In genomic region chr7:90383422-90383821, GRCh38 we compare ENCODE assay signal across 18 cellular contexts. TPM values are rescaled to one million over a fixed set of nuclear protein-coding genes. Genes with fewer than 3 reads are reported as not detected.
DNase-seq lines count a peak whose midpoint lies in the region; ATAC-seq and TF ChIP-seq lines count a peak whose summit lies in the region.
"Had no signal": no experiment of that assay in that cellular context is flagged by ENCODE, and none has a peak within 500 bp of the region (broad histone marks: within the 10 kb centered on the region; RNA-seq: fewer than 3 reads in every experiment).

No MANE protein-coding gene starts in this region.

- H4K20me1 ChIP-seq in HCT116 (ENCODE audit: insufficient read depth), result no peaks in the 10 kb centered on the region
- H4K20me1 ChIP-seq in SK-N-SH (ENCODE audit: insufficient read depth), result no peaks in the 10 kb centered on the region

- H3K4ac ChIP-seq in neuronal stem cell (ENCODE audit: low read length), result no peak overlapping the region

- no peak overlapping the region for H4K8ac ChIP-seq in neuronal stem cell (ENCODE audit: low read depth, low read length)

- no peak overlapping the region for H3K18ac ChIP-seq in neuronal stem cell (ENCODE audit: low read length)

- no peak for DNase-seq in HCT116 (ENCODE audit: low read depth, low spot score)
- no peak for DNase-seq in SK-N-SH
- peak; percentile 22 for DNase-seq in fibroblast of gingiva (ENCODE audit: low read depth)
- no peak for DNase-seq in neuronal stem cell (ENCODE audit: low spot score)
- DNase-seq in NCI-H128 (lab: John Stamatoyannopoulos, UW; ENCODE audit: unreplicated experiment), result no peak
- DNase-seq in activated gamma-delta T cell treated with Interleukin-2 at 50 U/mL for 16 hours, result no peak
- DNase-seq: activated CD8-positive, alpha-beta memory T cell treated with anti-CD3 and anti-CD28 coated beads, Interleukin-2, amount 10 ng/mL, durations not matched to agents 7 days and 5 days; activated naive CD4-positive, alpha-beta T cell treated with anti-CD3 and anti-CD28 coated beads, Interleukin-2, amount 50 U/mL, for 16 hours; CD4-positive, alpha-beta memory T cell; central memory CD4-positive, alpha-beta T cell; Kasumi-1; left ventricle myocardium inferior; NCI-H187; NCI-H510A treated with DMSO at 0.1 percent for 48 hours; T-helper 17 cell had no signal

- BruUV-seq in HCT116 (replicated peaks; lab: Mats Ljungman, UMichigan), result no TSS peak

- H2BK12ac ChIP-seq in neuronal stem cell (ENCODE audit: low read length), result no peak overlapping the region

- no peak overlapping the region for H2AFZ ChIP-seq in HCT116 (ENCODE audit: low read depth, low read length, poor library complexity, severe bottlenecking)
- H2AFZ ChIP-seq in SK-N-SH (ENCODE audit: low read depth), result no peak overlapping the region
- H2AFZ ChIP-seq in neuronal stem cell (ENCODE audit: low read length), result no peak overlapping the region

- H2AK5ac ChIP-seq in neuronal stem cell (ENCODE audit: low read depth, low read length), result no peak overlapping the region

- H3K4me1 ChIP-seq in HCT116 (ENCODE audit: control insufficient read depth in 1 of 2, insufficient read depth in 2 of 2, low read length in 2 of 2) (peaks cover 0 to 14% of the 10 kb centered on the region in 2 experiments; a peak in 1 of 4 replicates), SK-N-SH (ENCODE audit: control insufficient read depth in 1 of 2, insufficient read depth in 2 of 2, low read depth in 1 of 2, low read length in 1 of 2) (peaks cover 0 to 24% of the 10 kb centered on the region in 2 experiments; a peak in 3 of 4 replicates), skeletal muscle satellite cell (ENCODE audit: control insufficient read depth, insufficient read depth, low read length) (peaks cover 47% of the 10 kb centered on the region), neuronal stem cell (ENCODE audit: control insufficient read depth in 2 of 2, insufficient read depth in 1 of 2, low read depth in 1 of 2, low read length in 2 of 2) (no peaks in the 10 kb centered on the region)
- H3K4me1 ChIP-seq: left ventricle myocardium inferior, prostate gland had no signal

- H3K27ac ChIP-seq in HCT116 (ENCODE audit: low read depth, low read length), result no peak overlapping the region
- peak overlapping the region; percentile 53 to 95; a peak in 3 of 4 replicates for H3K27ac ChIP-seq in SK-N-SH (ENCODE audit: low read depth in 2 of 2, low read length in 1 of 2)
- no peak overlapping the region for H3K27ac ChIP-seq in neuronal stem cell (replicated peaks; ENCODE audit: low read length)
- H3K27ac ChIP-seq: HL-60, left ventricle myocardium inferior, prostate gland had no signal

- H3K23ac ChIP-seq in neuronal stem cell (ENCODE audit: low read depth, low read length, poor library complexity), result no peak overlapping the region

- H3K79me1 ChIP-seq in neuronal stem cell (ENCODE audit: low read depth, low read length), result no peaks in the 10 kb centered on the region

- RAD21 ChIA-PET in HCT116 (lab: Charles Lee; ENCODE audit: low non-redundant PET in 1 of 2, low total read pairs in 2 of 2, uncharacterized antibody in 2 of 2, unreplicated experiment in 2 of 2), result no interaction called here

- intact Hi-C loops in HCT116 (cut with micrococcal nuclease), result no loop called here

- H2BK5ac ChIP-seq in neuronal stem cell (ENCODE audit: low read length), result no peak overlapping the region

- H3K4me3 ChIP-seq in HCT116 (replicated peaks in 1 of 2; ENCODE audit: low read depth in 1 of 2, low read length in 2 of 2) (no peak overlapping the region), SK-N-SH (ENCODE audit: low read depth in 2 of 2, low read length in 1 of 2) (peak overlapping the region in 1 of 2 experiments; percentile 7; a peak in 1 of 4 replicates), skeletal muscle satellite cell (ENCODE audit: low read length) (peak overlapping the region; percentile 33), neuronal stem cell (ENCODE audit: low read length in 2 of 2) (no peak overlapping the region)
- H3K4me3 ChIP-seq: left ventricle myocardium inferior, prostate gland had no signal

- TF ChIP-seq EP300 in SK-N-SH (IDR thresholded peaks at IDR 0.05; ENCODE audit: borderline replicate concordance in 1 of 2, low read depth in 1 of 2, low read length in 1 of 2), result peak in 1 of 2 experiments; percentile 72; a peak in 1 of 4 replicates

- H3K9me3 ChIP-seq in HCT116 (ENCODE audit: control insufficient read depth in 1 of 2, insufficient read depth in 1 of 2, low read depth in 1 of 2, low read length in 2 of 2) (no peaks in the 10 kb centered on the region), SK-N-SH (peaks cover 12% of the 10 kb centered on the region; the same call in 1 of the 2 replicates), skeletal muscle satellite cell (replicated peaks; ENCODE audit: low read length) (peaks cover 5% of the 10 kb centered on the region), neuronal stem cell (replicated peaks in 1 of 2; ENCODE audit: control insufficient read depth in 2 of 2, insufficient read depth in 1 of 2, low read depth in 1 of 2, low read length in 2 of 2) (peaks cover 0 to 11% of the 10 kb centered on the region in 2 donors)
- H3K9me3 ChIP-seq: prostate gland had no signal

- peaks cover 11 to 36% of the 10 kb centered on the region in 2 experiments; a peak in 3 of 4 replicates for H3K36me3 ChIP-seq in HCT116 (ENCODE audit: control insufficient read depth in 1 of 2, insufficient read depth in 2 of 2, low read length in 2 of 2)
- H3K36me3 ChIP-seq in SK-N-SH (replicated peaks in 1 of 2; ENCODE audit: control insufficient read depth in 1 of 2, insufficient read depth in 2 of 2, low read length in 1 of 2), result peaks cover 64 to 74% of the 10 kb centered on the region in 2 experiments
- peaks cover 35% of the 10 kb centered on the region for H3K36me3 ChIP-seq in skeletal muscle satellite cell (ENCODE audit: insufficient read depth, low read length)
- peaks cover 0 to 79% of the 10 kb centered on the region in 2 donors for H3K36me3 ChIP-seq in neuronal stem cell (replicated peaks in 1 of 2; ENCODE audit: control insufficient read depth in 2 of 2, insufficient read depth in 2 of 2, low read length in 2 of 2)
- H3K36me3 ChIP-seq: prostate gland had no signal

- no peak overlapping the region for H2BK15ac ChIP-seq in neuronal stem cell (ENCODE audit: low read length)

- WGBS in SK-N-SH (ENCODE audit: low lambda C conversion rate), result 11% methylated on average over 1 of the region's 1 CpG
- no CpG with 5 or more reads among the region's 1 CpG for WGBS in neuronal stem cell (ENCODE audit: extremely low coverage in 2 of 2, insufficient read length in 2 of 2, insufficient replicate concordance in 1 of 2), 2 donors

- H3K27me3 ChIP-seq in HCT116 (ENCODE audit: insufficient read depth, low read length), result no peaks in the 10 kb centered on the region
- H3K27me3 ChIP-seq in SK-N-SH (ENCODE audit: insufficient read depth), result no peaks in the 10 kb centered on the region
- no peaks in the 10 kb centered on the region for H3K27me3 ChIP-seq in skeletal muscle satellite cell (ENCODE audit: control insufficient read depth, insufficient read depth, low read length)
- no peaks in the 10 kb centered on the region for H3K27me3 ChIP-seq in neuronal stem cell (ENCODE audit: control insufficient read depth in 3 of 3, insufficient read depth in 3 of 3, low read depth in 1 of 3, low read length in 3 of 3)

- CTCF ChIA-PET in HCT116 (lab: Charles Lee), result no interaction called here
- CTCF ChIA-PET in SK-N-SH (lab: Yijun Ruan, JAX), result interaction anchor here (0.6 to 0.9 kb wide), 2 partner anchors 41 to 229 kb away, joined by 3 read pairs; partner anchors contain the start of gene STEAP1

- H3K14ac ChIP-seq in neuronal stem cell (ENCODE audit: low read length), result no peak overlapping the region

- no peak for ATAC-seq in HCT116
- ATAC-seq: activated CD8-positive, alpha-beta memory T cell treated with anti-CD3 and anti-CD28 coated beads, Interleukin-2, amount 10 ng/mL, durations not matched to agents 7 days and 5 days; T-helper 17 cell had no signal

- no peak overlapping the region for H2BK120ac ChIP-seq in neuronal stem cell (ENCODE audit: low read depth, low read length)

- H3K9ac ChIP-seq in HCT116 (ENCODE audit: low read length) (no peak overlapping the region), SK-N-SH (peak overlapping the region; percentile 64; the same call in 1 of the 2 replicates), skeletal muscle satellite cell (ENCODE audit: low read depth, low read length) (peak overlapping the region; percentile 74), neuronal stem cell (ENCODE audit: low read depth, low read length, poor library complexity) (no peak overlapping the region)

- TF ChIP-seq RAD21 in HCT116 (IDR thresholded peaks at IDR 0.05; ENCODE audit: low read depth), result no peak
- no peak for TF ChIP-seq RAD21 in SK-N-SH (IDR thresholded peaks at IDR 0.05; ENCODE audit: low read length)

- no peak for TF ChIP-seq CTCF in HCT116 (IDR thresholded peaks at IDR 0.05 in 2 of 3, conservative IDR thresholded peaks at IDR 0.05 in 1 of 3; ENCODE audit: borderline replicate concordance in 1 of 3, insufficient read depth in 1 of 3, low read depth in 2 of 3, low read length in 2 of 3)
- TF ChIP-seq CTCF in SK-N-SH (IDR thresholded peaks at IDR 0.05), result no peak

- no peaks in the 10 kb centered on the region for H3K9me2 ChIP-seq in HCT116 (ENCODE audit: insufficient read depth)
- no peaks in the 10 kb centered on the region for H3K9me2 ChIP-seq in SK-N-SH

- TF ChIP-seq POLR2A in HCT116 (IDR thresholded peaks at IDR 0.05; ENCODE audit: borderline replicate concordance, extremely low read depth, insufficient read depth, insufficient read length), result no peak

- peaks cover 54% of the 10 kb centered on the region for H3F3A ChIP-seq in SK-N-SH (replicated peaks; ENCODE audit: insufficient read depth)

- POLR2A ChIA-PET in HCT116 (lab: Charles Lee), result no interaction called here
- POLR2A ChIA-PET in SK-N-SH (lab: Yijun Ruan, JAX), result no interaction called here

- H3K79me2 ChIP-seq in HCT116 (ENCODE audit: insufficient read depth, low read length) (no peaks in the 10 kb centered on the region), SK-N-SH (ENCODE audit: insufficient read depth) (peaks cover 19% of the 10 kb centered on the region)

- H3K4me2 ChIP-seq in HCT116 (ENCODE audit: low read length) (peak overlapping the region; percentile 0; the same call in 1 of the 2 replicates), SK-N-SH (peak overlapping the region; percentile 67), skeletal muscle satellite cell (ENCODE audit: low read length) (peak overlapping the region; percentile 66), neuronal stem cell (ENCODE audit: insufficient read depth, low read length, poor library complexity, severe bottlenecking) (no peak overlapping the region)

- no peak overlapping the region for H4K91ac ChIP-seq in neuronal stem cell (ENCODE audit: low read depth, low read length, poor library complexity)

RNA-seq across cellular contexts. Expression of gene CLDN12, which starts 19.8 kb away (rescaled TPM):
- 30.6 TPM for total RNA-seq in HCT116 (2021; ENCODE audit: unreplicated experiment)
- 28.1 and 42.1 TPM in 2 replicates for polyA plus RNA-seq in HCT116 (2012)
- 65.7 and 90.3 TPM in 2 replicates for polyA plus RNA-seq in SK-N-SH (2012; rRNA removed)
- polyA plus RNA-seq in SK-N-SH (2012; cell fraction: cytosol; rRNA removed), result 49.2 and 59.1 TPM in 2 replicates
- 144 and 145 TPM in 2 replicates for polyA plus RNA-seq in SK-N-SH (2012; cell fraction: nucleus; rRNA removed)
- total RNA-seq in skeletal muscle satellite cell (2012; rRNA removed), result 37.6 and 46.1 TPM in 2 replicates
- polyA plus RNA-seq in neuronal stem cell (2013, experiment 1 of 2), result 25.0 TPM
- 27.1 TPM for polyA plus RNA-seq in neuronal stem cell (2013, experiment 2 of 2)

RNA-seq across cellular contexts. Expression of gene GTPBP10, which starts 36.9 kb away (rescaled TPM):
- 36.7 TPM for total RNA-seq in HCT116 (2021; ENCODE audit: unreplicated experiment)
- polyA plus RNA-seq in HCT116 (2012), result 9.2 and 14.3 TPM in 2 replicates
- polyA plus RNA-seq in SK-N-SH (2012; rRNA removed), result 8.5 and 10.9 TPM in 2 replicates
- polyA plus RNA-seq in SK-N-SH (2012; cell fraction: cytosol; rRNA removed), result 14.6 and 24.2 TPM in 2 replicates
- 6.2 and 11.9 TPM in 2 replicates for polyA plus RNA-seq in SK-N-SH (2012; cell fraction: nucleus; rRNA removed)
- 17.5 and 35.2 TPM in 2 replicates for total RNA-seq in skeletal muscle satellite cell (2012; rRNA removed)
- polyA plus RNA-seq in neuronal stem cell (2013, experiment 1 of 2), result 17.2 TPM
- 15.1 TPM for polyA plus RNA-seq in neuronal stem cell (2013, experiment 2 of 2)

Comparison
In these comparisons a context has a peak if more than half of its experiments do, and no peak if none do; other contexts are left out.
1. H3K27ac ChIP-seq: peak in SK-N-SH (2 of 2); none in HCT116 (single experiment) and neuronal stem cell (single experiment).
2. H3K9ac ChIP-seq: peak in SK-N-SH (single experiment) and skeletal muscle satellite cell (single experiment); none in HCT116 (single experiment) and neuronal stem cell (single experiment).
3. Of the 11 proteins assayed by ChIP-seq in both SK-N-SH and HCT116: peak only in SK-N-SH: JUND and POLR2AphosphoS5; only in HCT116: none; in both: none; in neither: 9.